Comparison of ENCODE assay signal across 8 cellular contexts in genomic region chr2:176269319-176270099, GRCh38. TPM values are rescaled to one million over a fixed set of nuclear protein-coding genes. Genes with fewer than 3 reads are reported as not detected.
DNase-seq lines count a peak whose midpoint lies in the region; ATAC-seq and TF ChIP-seq lines count a peak whose summit lies in the region.

MTX2 (plus strand) TSS chr2:176269442; CDS start chr2:176269630, 188 bp downstream.

- in situ Hi-C loops in T47D (cut with HindIII; ENCODE audit: low pct_unique_long_range_greater_than_20kb, low sequenced_read_pairs), result no loop called here

- peaks cover 37% of the 10 kb centered on the region for H3K79me2 ChIP-seq in ACC112 (ENCODE audit: control insufficient read depth, insufficient read depth, low read length, unreplicated experiment)

- intact Hi-C loops in spleen (cut with DNase I; ENCODE audit: low total_unique reads), result no loop called here

- H3K27ac ChIP-seq in ACC112 (ENCODE audit: low read depth, low read length) (peak within 1 kb of the TSS; percentile 20; the same call in 1 of the 2 replicates), VCaP (peak within 1 kb of the TSS; percentile 90), spleen (peak within 1 kb of the TSS; percentile 79 to 92 (median 88))

- H3K27me3 ChIP-seq in ACC112 (ENCODE audit: insufficient read depth, low read length) (no peaks in the 10 kb centered on the region), spleen (replicated peaks in 1 of 7) (no peaks in the 10 kb centered on the region)

- ATAC-seq in GM18861 (IDR thresholded peaks at IDR 0.05; ENCODE audit: unreplicated experiment), result peak; percentile 90
- ATAC-seq in HG03095 (IDR thresholded peaks at IDR 0.05; ENCODE audit: unreplicated experiment), result peak; percentile 96

- peak within 1 kb of the TSS; percentile 96 for H2AFZ ChIP-seq in ACC112 (ENCODE audit: low read length, unreplicated experiment)

- H3K36me3 ChIP-seq in ACC112 (ENCODE audit: insufficient read depth, low read length) (no peaks in the 10 kb centered on the region), spleen (peaks cover 0 to 2% (median 0%) of the 10 kb centered on the region in 6 donors)

- H3K9me3 ChIP-seq in spleen, result no peaks in the 10 kb centered on the region

- TF ChIP-seq POLR2A in spleen (IDR thresholded peaks at IDR 0.05), result no peak

- H3K4me1 ChIP-seq in ACC112 (ENCODE audit: control insufficient read depth, insufficient read depth, low read length, unreplicated experiment), result peaks cover 8% of the 10 kb centered on the region
- peaks cover 6 to 44% (median 19%) of the 10 kb centered on the region in 6 donors for H3K4me1 ChIP-seq in spleen

- H3K4me3 ChIP-seq in ACC112 (ENCODE audit: low read depth, low read length) (peak within 1 kb of the TSS; percentile 95), spleen (peak within 1 kb of the TSS; percentile 70 to 96 (median 86))

- peak; percentile 89 for DNase-seq in NCI-H2171 treated with DMSO at 0.1 percent for 48 hours (lab: John Stamatoyannopoulos, UW)
- peak; percentile 60 to 74 for DNase-seq in T47D (ENCODE audit: low read depth in 1 of 2, low spot score in 1 of 2)
- peak; percentile 90 for DNase-seq in iPS-NIHi7 (ENCODE audit: extremely low spot score)
- DNase-seq in spleen, result peak; percentile 95

- 0 to 1% (median 1%) methylated on average over 7 to 58 of the region's 58 CpGs for WGBS in spleen, 5 donors

- TF ChIP-seq CTCF in VCaP (conservative IDR thresholded peaks at IDR 0.05), result peak; percentile 18; the same call in 1 of the 2 replicates
- TF ChIP-seq CTCF in spleen (IDR thresholded peaks at IDR 0.05 in 8 of 11, conservative IDR thresholded peaks at IDR 0.05 in 3 of 11), result peak in 6 of 11 experiments; percentile 28 to 39 (median 32)

RNA-seq across cellular contexts. Expression of gene MTX2, which starts in this region (rescaled TPM):
- 10 to 100 TPM; 11.1 to 23.1 (median 15.7) TPM for total RNA-seq in spleen
- polyA plus RNA-seq in spleen, result 10 to 100 TPM; 31.4 to 33.8 (median 32.7) TPM

Comparison
In these comparisons a context has a peak if more than half of its experiments do, and no peak if none do; other contexts are left out.
1. Peak in every context shown above with its lines: DNase-seq, ATAC-seq, H3K4me3 ChIP-seq and H3K27ac ChIP-seq.
2. H3K27ac ChIP-seq: peak in every context shown above with its lines; median percentile 90 in VCaP; 88 in spleen; 20 in ACC112.